Comparison of ENCODE assay signal across 27 cellular contexts in genomic region chr2:74232426-74232825, GRCh38.
"Had no signal": no experiment of that assay in that cellular context is flagged by ENCODE, and none has a peak within 500 bp of the region (broad histone marks: within the 10 kb centered on the region; RNA-seq: fewer than 3 reads in every experiment).

No MANE protein-coding gene starts in this region.

- H3K27ac ChIP-seq: brain microvascular endothelial cell, cardiac muscle cell, VCaP had no signal

- H3K4me3 ChIP-seq: cardiac muscle cell had no signal

- ATAC-seq: activated CD4-positive, alpha-beta T cell treated with anti-CD3 and anti-CD28 coated beads for 36 hours; activated T-helper 17 cell treated with anti-CD3 and anti-CD28 coated beads, Interleukin-2, amount 50 U/mL, for 72 hours; PC-3; T-cell had no signal

- DNase-seq: activated CD4-positive, alpha-beta memory T cell treated with anti-CD3 and anti-CD28 coated beads, Interleukin-2, amount 10 ng/mL, durations not matched to agents 7 days and 5 days; activated CD4-positive, alpha-beta T cell treated with anti-CD3 and anti-CD28 coated beads for 36 hours; activated CD4-positive, alpha-beta T cell treated with anti-CD3 and anti-CD28 coated beads, Interleukin-2, amount 50 U/mL, for 1 hour; activated gamma-delta T cell; activated naive CD4-positive, alpha-beta T cell treated with anti-CD3 and anti-CD28 coated beads, Interleukin-2, amount 10 ng/mL, durations not matched to agents 7 days and 5 days; activated naive CD8-positive, alpha-beta T cell treated with anti-CD3 and anti-CD28 coated beads for 36 hours; activated T-cell treated with anti-CD3 and anti-CD28 coated beads for 4 hours; activated T-cell treated with anti-CD3 and anti-CD28 coated beads, Interleukin-2, amount 50 U/mL, for 48 hours; brain microvascular endothelial cell; cerebellar nuclear complex; NCI-H1048; NCI-H146; NCI-H187 treated with DMSO at 0.1 percent for 48 hours; NCI-H2081 treated with DMSO at 0.1 percent for 48 hours; NCI-H446; NCI-H524; PC-3; SHP77; T-cell; T-helper 2 cell; T1000 had no signal

- H3K36me3 ChIP-seq: brain microvascular endothelial cell, cardiac muscle cell had no signal

- FAIRE-seq: colon, RCC 7860, TTC549 had no signal

- H3K27me3 ChIP-seq: brain microvascular endothelial cell, cardiac muscle cell had no signal
